9 cellular contexts compared by ENCODE assay signal in the genomic region with DNA sequence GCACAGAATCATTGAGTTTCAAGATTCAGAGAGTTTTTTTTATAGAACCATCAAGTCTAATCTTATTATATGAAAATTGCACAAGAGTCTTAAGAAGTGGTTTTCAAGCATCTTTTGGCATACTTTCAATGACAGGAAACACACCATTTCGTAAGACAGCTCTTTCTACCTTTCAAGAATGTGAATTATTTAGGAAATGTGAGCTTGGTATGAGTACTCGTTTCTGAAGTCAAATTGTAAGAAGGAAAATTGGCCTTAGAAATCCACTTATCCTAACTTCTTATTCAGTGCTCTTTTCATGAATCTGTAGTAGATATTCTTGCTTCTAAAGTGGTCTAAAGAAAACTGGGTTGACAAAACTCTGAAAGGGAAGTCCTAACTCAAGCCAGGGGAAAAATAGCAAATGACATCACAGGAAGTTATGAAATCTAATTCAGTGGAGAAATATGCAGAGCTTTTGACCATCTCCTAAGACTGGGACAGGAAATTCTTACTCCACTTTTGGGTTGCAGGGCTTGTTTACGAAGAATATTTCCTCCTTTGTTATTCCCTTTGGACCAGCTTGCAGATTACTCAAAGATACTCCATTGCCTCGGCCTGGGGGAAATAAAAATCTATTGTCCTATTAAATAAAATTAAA. TPM values are rescaled to one million over a fixed set of nuclear protein-coding genes. Genes with fewer than 3 reads are reported as not detected.
DNase-seq lines count a peak whose midpoint lies in the region; ATAC-seq, FAIRE-seq and TF ChIP-seq lines count a peak whose summit lies in the region.
"Had no signal": no experiment of that assay in that cellular context is flagged by ENCODE, and none has a peak within 500 bp of the region (broad histone marks: within the 10 kb centered on the region; RNA-seq: fewer than 3 reads in every experiment).

No MANE protein-coding gene starts in this region.

- intact Hi-C loops in PC-3 (cut with micrococcal nuclease): no loop called here
- intact Hi-C loops in pancreas (cut with DNase I): no loop called here
- intact Hi-C loops in ovary (cut with DNase I): no loop called here

- CTCF ChIA-PET in BJ (lab: Yijun Ruan, JAX): interaction anchor here (0.5 to 1.0 kb wide), 2 partner anchors 8 to 13 kb away, joined by 3 read pairs; no protein-coding TSS in a partner anchor
- CTCF ChIA-PET in PC-3 (lab: Charles Lee): no interaction called here

- no peaks in the 10 kb centered on the region for H3K9me2 ChIP-seq in PC-3 (replicated peaks; ENCODE audit: low read length)

- no peaks in the 10 kb centered on the region for H3K9me3 ChIP-seq in PC-3 (ENCODE audit: low read length)
- H3K9me3 ChIP-seq in pancreas: no peaks in the 10 kb centered on the region
- H3K9me3 ChIP-seq in ovary: no peaks in the 10 kb centered on the region

- ATAC-seq in PC-3 (no peak), pancreas (peak in 3 of 4 donors; percentile 50 to 84 (median 71)), HG03460 (IDR thresholded peaks at IDR 0.05; ENCODE audit: unreplicated experiment) (no peak)
- ATAC-seq: foreskin keratinocyte had no signal

- peak; percentile 63 for DNase-seq in BJ (ENCODE audit: low read depth)
- DNase-seq in PC-3: peak; percentile 47
- peak; percentile 91 for DNase-seq in fibroblast of gingiva (ENCODE audit: low read depth)
- DNase-seq in pancreas: no peak
- DNase-seq in GM10266 (ENCODE audit: extremely low spot score): no peak
- no peak for DNase-seq in activated CD4-positive, alpha-beta T cell treated with anti-CD3 and anti-CD28 coated beads, Interleukin-2, amount 50 U/mL, for 1 hour
- DNase-seq in ovary: no peak

- H3K36me3 ChIP-seq in BJ (ENCODE audit: control insufficient read depth, insufficient read depth, low read length): no peaks in the 10 kb centered on the region
- no peaks in the 10 kb centered on the region for H3K36me3 ChIP-seq in PC-3 (ENCODE audit: low read depth, low read length)
- no peaks in the 10 kb centered on the region for H3K36me3 ChIP-seq in pancreas
- H3K36me3 ChIP-seq in ovary: no peaks in the 10 kb centered on the region

- H4K20me1 ChIP-seq in PC-3 (ENCODE audit: low read length): no peaks in the 10 kb centered on the region

- TF ChIP-seq CTCF in BJ (IDR thresholded peaks at IDR 0.05; ENCODE audit: insufficient read depth, low read depth, low read length): no peak
- TF ChIP-seq CTCF in PC-3 (conservative IDR thresholded peaks at IDR 0.05; ENCODE audit: low read depth, low read length): no peak
- TF ChIP-seq CTCF in pancreas (IDR thresholded peaks at IDR 0.05): no peak
- TF ChIP-seq CTCF in GM10266 (IDR thresholded peaks at IDR 0.05; ENCODE audit: control insufficient read depth, insufficient read depth, low read depth, missing control alignments): no peak
- no peak for TF ChIP-seq CTCF in ovary (IDR thresholded peaks at IDR 0.05)

- WGBS in pancreas, 2 donors: 53% methylated on average over 4 of the region's 4 CpGs
- WGBS in ovary, 3 donors: 41 to 48% (median 48%) methylated on average over 4 of the region's 4 CpGs

- no peaks in the 10 kb centered on the region for H3F3A ChIP-seq in PC-3 (ENCODE audit: low read length, unreplicated experiment)

- no peak overlapping the region for H2AFZ ChIP-seq in PC-3 (ENCODE audit: low read length)

- H3K27ac ChIP-seq in PC-3 (ENCODE audit: low read length) (no peak overlapping the region), pancreas (peak overlapping the region in 2 of 4 donors; percentile 9 to 28), ovary (no peak overlapping the region)
- H3K27ac ChIP-seq: foreskin keratinocyte had no signal

- BruUV-seq in PC-3 (replicated peaks; lab: Mats Ljungman, UMichigan): no TSS peak

- FAIRE-seq in pancreas (lab: Jason Lieb, UNC): no peak

- no peak for TF ChIP-seq EP300 in ovary (IDR thresholded peaks at IDR 0.05)

- TF ChIP-seq POLR2A in ovary (IDR thresholded peaks at IDR 0.05): no peak

- H3K27me3 ChIP-seq in BJ (ENCODE audit: control insufficient read depth, insufficient read depth, low read length): no peaks in the 10 kb centered on the region
- no peaks in the 10 kb centered on the region for H3K27me3 ChIP-seq in PC-3 (ENCODE audit: low read length)
- H3K27me3 ChIP-seq in pancreas: no peaks in the 10 kb centered on the region
- no peaks in the 10 kb centered on the region for H3K27me3 ChIP-seq in ovary
- H3K27me3 ChIP-seq: foreskin keratinocyte had no signal

- H3K9ac ChIP-seq in PC-3 (ENCODE audit: low read length): no peak overlapping the region

- no peaks in the 10 kb centered on the region for H3K79me2 ChIP-seq in PC-3 (ENCODE audit: low read length)

- POLR2A ChIA-PET in BJ (lab: Charles Lee): interaction anchor here (0.7 kb wide), 2 partner anchors 30 to 132 kb away, joined by 3 read pairs; no protein-coding TSS in a partner anchor
- POLR2A ChIA-PET in PC-3 (lab: Charles Lee; ENCODE audit: unreplicated experiment): no interaction called here

- H3K4me1 ChIP-seq in PC-3 (ENCODE audit: insufficient read depth, low read length) (peaks cover 23% of the 10 kb centered on the region), pancreas (no peaks in the 10 kb centered on the region), ovary (ENCODE audit: insufficient read depth) (no peaks in the 10 kb centered on the region)

- H3K4me3 ChIP-seq in BJ (ENCODE audit: low read depth, low read length) (no peak overlapping the region), PC-3 (ENCODE audit: low read length) (no peak overlapping the region), pancreas (peak overlapping the region in 1 of 4 donors; percentile 6), ovary (no peak overlapping the region)

- peak overlapping the region; percentile 17; the same call in 1 of the 2 replicates for H3K4me2 ChIP-seq in PC-3 (ENCODE audit: low read length)

RNA-seq across cellular contexts. Expression of a gene that starts 38.4 kb away (rescaled TPM):
- polyA plus RNA-seq in BJ (2011; rRNA removed) (5.2 and 14.1 TPM in 2 replicates), pancreas (1 to 10 TPM; 3.3 to 4.3 TPM), ovary (1 to 10 TPM; 3.0 to 9.0 TPM)
- 6.4 and 7.4 TPM in 2 replicates for polyA minus RNA-seq in BJ (2011; rRNA and poly(A)+ RNA removed)
- total RNA-seq in PC-3 (2014; rRNA removed) (5.2 and 6.0 TPM in 2 replicates), pancreas (10 to 100 TPM in 1 of 6 donors, 1 to 10 TPM in 5; 3.9 to 10.8 (median 5.7) TPM), ovary (10 to 100 TPM in 2 of 7 donors, 1 to 10 TPM in 5; 6.7 to 16.1 (median 9.3) TPM)

Comparison
In these comparisons a context has a peak if more than half of its experiments do, and no peak if none do; other contexts are left out.
1. DNase-seq: peak in BJ (single experiment), PC-3 (single experiment) and fibroblast of gingiva (single experiment); none in pancreas (0 of 6), GM10266 (single experiment), activated CD4-positive, alpha-beta T cell treated with anti-CD3 and anti-CD28 coated beads, Interleukin-2, amount 50 U/mL, for 1 hour (single experiment) and ovary (0 of 5).
2. ATAC-seq: peak in pancreas (3 of 4); none in PC-3 (single experiment) and HG03460 (single experiment).